ENCODE assay signal across 8 cellular contexts in genomic region chr17:7573324-7574080, GRCh38. TPM values are rescaled to one million over a fixed set of nuclear protein-coding genes. Genes with fewer than 3 reads are reported as not detected.
DNase-seq lines count a peak whose midpoint lies in the region; ATAC-seq and TF ChIP-seq lines count a peak whose summit lies in the region.

No MANE protein-coding gene starts in this region.

- no peak overlapping the region for H2AFZ ChIP-seq in fibroblast of lung (ENCODE audit: low read length)

- H3K27ac ChIP-seq in fibroblast of lung (ENCODE audit: insufficient read depth, low read length): peak overlapping the region; percentile 98
- peak overlapping the region; percentile 96 for H3K27ac ChIP-seq in naive thymus-derived CD4-positive, alpha-beta T cell (ENCODE audit: low read depth, low read length)

- H3K9ac ChIP-seq in fibroblast of lung (ENCODE audit: insufficient read depth, low read length): peak overlapping the region; percentile 100

- H3K9me3 ChIP-seq in fibroblast of lung (ENCODE audit: control insufficient read depth, insufficient read depth, low read depth, low read length): no peaks in the 10 kb centered on the region
- no peaks in the 10 kb centered on the region for H3K9me3 ChIP-seq in naive thymus-derived CD4-positive, alpha-beta T cell (ENCODE audit: control insufficient read depth in 2 of 3, low read length in 3 of 3)

- peaks cover 57% of the 10 kb centered on the region for H3K79me2 ChIP-seq in fibroblast of lung (ENCODE audit: control insufficient read depth, insufficient read depth, low read length)

- CTCF ChIA-PET in naive thymus-derived CD4-positive, alpha-beta T cell (lab: Charles Lee): interaction anchor here (1.0 to 2.2 kb wide), 2 partner anchors 13 to 14 kb away, joined by 6 to 11 read pairs; partner anchors contain the start of gene SENP3

- H3K27me3 Mint-ChIP-seq in activated T-helper 1 cell treated with anti-CD3 and anti-CD28 coated beads, Interleukin-12 subunit alpha, Interleukin-12 subunit beta, Interleukin-2, Interleukin-4 antibody, amounts not matched to agents 30 ng/mL and 10 ng/mL and 1 ng/mL, durations not matched to agents 14 hours and 24 hours and 36 hours (ENCODE audit: insufficient read depth): peaks cover 2% of the 10 kb centered on the region
- H3K27me3 Mint-ChIP-seq in naive thymus-derived CD4-positive, alpha-beta T cell: peaks cover 0 to 5% (median 0%) of the 10 kb centered on the region in 5 donors

- no peak for TF ChIP-seq CTCF in fibroblast of lung (conservative IDR thresholded peaks at IDR 0.05 in 1 of 2, IDR thresholded peaks at IDR 0.05 in 1 of 2; ENCODE audit: low read depth in 1 of 2, low read length in 2 of 2)

- peak overlapping the region; percentile 100 for H3K27ac Mint-ChIP-seq in activated T-helper 1 cell treated with anti-CD3 and anti-CD28 coated beads, Interleukin-12 subunit alpha, Interleukin-12 subunit beta, Interleukin-2, Interleukin-4 antibody, amounts not matched to agents 30 ng/mL and 10 ng/mL and 1 ng/mL, durations not matched to agents 14 hours and 24 hours and 36 hours
- peak overlapping the region; percentile 94 to 99 (median 98) for H3K27ac Mint-ChIP-seq in naive thymus-derived CD4-positive, alpha-beta T cell

- H3K36me3 Mint-ChIP-seq in activated T-helper 1 cell treated with anti-CD3 and anti-CD28 coated beads, Interleukin-12 subunit alpha, Interleukin-12 subunit beta, Interleukin-2, Interleukin-4 antibody, amounts not matched to agents 30 ng/mL and 10 ng/mL and 1 ng/mL, durations not matched to agents 14 hours and 24 hours and 36 hours (ENCODE audit: low read depth): peaks cover 75% of the 10 kb centered on the region
- H3K36me3 Mint-ChIP-seq in naive thymus-derived CD4-positive, alpha-beta T cell: peaks cover 4 to 59% (median 35%) of the 10 kb centered on the region in 5 donors

- H3K9me3 Mint-ChIP-seq in activated T-helper 1 cell treated with anti-CD3 and anti-CD28 coated beads, Interleukin-12 subunit alpha, Interleukin-12 subunit beta, Interleukin-2, Interleukin-4 antibody, amounts not matched to agents 30 ng/mL and 10 ng/mL and 1 ng/mL, durations not matched to agents 14 hours and 24 hours and 36 hours: no peaks in the 10 kb centered on the region
- H3K9me3 Mint-ChIP-seq in naive thymus-derived CD4-positive, alpha-beta T cell: peaks cover 0 to 8% (median 0%) of the 10 kb centered on the region in 11 donors

- H3K4me1 Mint-ChIP-seq in activated T-helper 1 cell treated with anti-CD3 and anti-CD28 coated beads, Interleukin-12 subunit alpha, Interleukin-12 subunit beta, Interleukin-2, Interleukin-4 antibody, amounts not matched to agents 30 ng/mL and 10 ng/mL and 1 ng/mL, durations not matched to agents 14 hours and 24 hours and 36 hours (ENCODE audit: low read depth): peaks cover 61% of the 10 kb centered on the region
- peaks cover 9 to 66% (median 53%) of the 10 kb centered on the region in 7 donors for H3K4me1 Mint-ChIP-seq in naive thymus-derived CD4-positive, alpha-beta T cell

- H3K27me3 ChIP-seq in fibroblast of lung (ENCODE audit: control insufficient read depth, insufficient read depth, low read length): no peaks in the 10 kb centered on the region
- H3K27me3 ChIP-seq in naive thymus-derived CD4-positive, alpha-beta T cell (ENCODE audit: control insufficient read depth in 2 of 2, insufficient read depth in 2 of 2, low read length in 2 of 2): no peaks in the 10 kb centered on the region

- H3K4me3 Mint-ChIP-seq in activated T-helper 1 cell treated with anti-CD3 and anti-CD28 coated beads, Interleukin-12 subunit alpha, Interleukin-12 subunit beta, Interleukin-2, Interleukin-4 antibody, amounts not matched to agents 30 ng/mL and 10 ng/mL and 1 ng/mL, durations not matched to agents 14 hours and 24 hours and 36 hours: peak overlapping the region; percentile 94
- peak overlapping the region; percentile 90 to 100 (median 98) for H3K4me3 Mint-ChIP-seq in naive thymus-derived CD4-positive, alpha-beta T cell

- peak; percentile 60 for ATAC-seq in naive thymus-derived CD4-positive, alpha-beta T cell
- ATAC-seq in HG03108 (IDR thresholded peaks at IDR 0.05; ENCODE audit: unreplicated experiment): no peak

- intact Hi-C loops in activated T-helper 1 cell treated with anti-CD3 and anti-CD28 coated beads, Interleukin-12 subunit alpha, Interleukin-12 subunit beta, Interleukin-2, Interleukin-4 antibody, amounts not matched to agents 30 ng/mL and 10 ng/mL and 1 ng/mL, durations not matched to agents 14 hours and 24 hours and 36 hours (cut with micrococcal nuclease): loop anchor here (2.0 to 5.0 kb wide), 4 partner anchors 119 to 674 kb away; partner anchors contain the start of genes CTC1, GABARAP, KDM6B and PFAS
- intact Hi-C loops in naive thymus-derived CD4-positive, alpha-beta T cell (cut with micrococcal nuclease): loop anchor here (1.0 to 10.0 kb wide), 18 partner anchors 10 to 581 kb away; partner anchors contain the start of genes ELP5 (in 2 of the 2), PER1 (in 2 of the 2), ATP1B2 (in 1 of the 2) and BCL6B (in 1 of the 2)

- peak overlapping the region; percentile 96 to 99 (median 98) for H3K4me3 ChIP-seq in fibroblast of lung (replicated peaks in 1 of 4; ENCODE audit: control extremely low read depth in 1 of 4, insufficient read depth in 1 of 4, low read depth in 3 of 4, low read length in 4 of 4)
- peak overlapping the region; percentile 91 for H3K4me3 ChIP-seq in naive thymus-derived CD4-positive, alpha-beta T cell (ENCODE audit: low read length)

- H3K4me1 ChIP-seq in fibroblast of lung (ENCODE audit: control insufficient read depth, extremely low read depth, insufficient read depth, low read length): peaks cover 25% of the 10 kb centered on the region
- peaks cover 21 to 31% of the 10 kb centered on the region in 2 donors for H3K4me1 ChIP-seq in naive thymus-derived CD4-positive, alpha-beta T cell (ENCODE audit: control insufficient read depth in 2 of 2, insufficient read depth in 2 of 2, low read length in 2 of 2)

- H3K36me3 ChIP-seq in fibroblast of lung (ENCODE audit: control insufficient read depth, insufficient read depth, low read length): peaks cover 45% of the 10 kb centered on the region
- H3K36me3 ChIP-seq in naive thymus-derived CD4-positive, alpha-beta T cell (ENCODE audit: control insufficient read depth in 2 of 3, insufficient read depth in 3 of 3, low read length in 3 of 3): peaks cover 37 to 78% (median 45%) of the 10 kb centered on the region in 3 experiments

- H3K4me2 ChIP-seq in fibroblast of lung (ENCODE audit: extremely low read depth, insufficient read depth, low read length): peak overlapping the region; percentile 100

- H4K20me1 ChIP-seq in fibroblast of lung (ENCODE audit: control insufficient read depth, extremely low read depth, insufficient read depth, low read length): peaks cover 14% of the 10 kb centered on the region

- peak; percentile 81 for DNase-seq in GM04504 (ENCODE audit: low read depth)
- peak; percentile 80 for DNase-seq in HuH-7 (ENCODE audit: low spot score)
- DNase-seq in RPMI7951 (ENCODE audit: low read depth): peak; percentile 85
- DNase-seq in activated T-helper 1 cell treated with anti-CD3 and anti-CD28 coated beads, Interleukin-12 subunit alpha, Interleukin-12 subunit beta, Interleukin-2, Interleukin-4 antibody, amounts not matched to agents 30 ng/mL and 10 ng/mL and 1 ng/mL, durations not matched to agents 14 hours and 24 hours and 36 hours (ENCODE audit: low spot score): peak; percentile 86
- peak; percentile 88 to 96 for DNase-seq in fibroblast of lung (ENCODE audit: low read depth in 2 of 2)
- peak; percentile 80 to 92 (median 89) for DNase-seq in naive thymus-derived CD4-positive, alpha-beta T cell
- DNase-seq in stimulated activated CD8-positive, alpha-beta memory T cell treated with anti-CD3 and anti-CD28 coated beads, Interleukin-7, amount 100 ng/mL, for 48 hours (ENCODE audit: extremely low read depth in 1 of 2, low read depth in 1 of 2): peak; percentile 80 to 84

- POLR2A ChIA-PET in naive thymus-derived CD4-positive, alpha-beta T cell (lab: Charles Lee): interaction anchor here (0.6 to 8.2 kb wide), 23 partner anchors 10 to 803 kb away, joined by 3 to 108 read pairs (median 4); partner anchors contain the start of genes ACAP1, ATP1B2, CNTROB and CTDNEP1

RNA-seq across cellular contexts. Expression of gene CD68, which starts 5.9 kb away (rescaled TPM):
- 35.3 and 44.1 TPM in 2 replicates for total RNA-seq in RPMI7951 (2014; rRNA removed; shearing (Covaris generic))
- total RNA-seq in activated T-helper 1 cell treated with anti-CD3 and anti-CD28 coated beads, Interleukin-12 subunit alpha, Interleukin-12 subunit beta, Interleukin-2, Interleukin-4 antibody, amounts not matched to agents 30 ng/mL and 10 ng/mL and 1 ng/mL, durations not matched to agents 14 hours and 24 hours and 36 hours: 2.4 and 3.3 TPM in 2 replicates
- 16.2 and 29.4 TPM in 2 replicates for total RNA-seq in fibroblast of lung
- 90.4 and 250 TPM in 2 replicates for polyA plus RNA-seq in fibroblast of lung
- 82.0 and 162 TPM in 2 replicates for polyA plus RNA-seq in fibroblast of lung (2012)
- 178 and 296 TPM in 2 replicates for polyA minus RNA-seq in fibroblast of lung (ENCODE audit: low replicate concordance)
- 100 to 1,000 TPM in 1 of 5 experiments, 10 to 100 TPM in 2, 1 to 10 TPM in 2; 6.8 to 176 (median 18.8) TPM for total RNA-seq in naive thymus-derived CD4-positive, alpha-beta T cell
- polyA plus RNA-seq in naive thymus-derived CD4-positive, alpha-beta T cell: under 1 TPM; 0.12 to 0.21 TPM

RNA-seq across cellular contexts. Expression of gene MPDU1, which starts 10.2 kb away (rescaled TPM):
- total RNA-seq in RPMI7951 (2014; rRNA removed; shearing (Covaris generic)): 166 and 211 TPM in 2 replicates
- 108 and 111 TPM in 2 replicates for total RNA-seq in activated T-helper 1 cell treated with anti-CD3 and anti-CD28 coated beads, Interleukin-12 subunit alpha, Interleukin-12 subunit beta, Interleukin-2, Interleukin-4 antibody, amounts not matched to agents 30 ng/mL and 10 ng/mL and 1 ng/mL, durations not matched to agents 14 hours and 24 hours and 36 hours
- total RNA-seq in fibroblast of lung: 29.5 and 51.9 TPM in 2 replicates
- polyA plus RNA-seq in fibroblast of lung: 107 and 172 TPM in 2 replicates
- 69.8 and 100 TPM in 2 replicates for polyA plus RNA-seq in fibroblast of lung (2012)
- 214 and 261 TPM in 2 replicates for polyA minus RNA-seq in fibroblast of lung (ENCODE audit: low replicate concordance)
- total RNA-seq in naive thymus-derived CD4-positive, alpha-beta T cell: 10 to 100 TPM; 25.4 to 79.8 (median 31.4) TPM
- 10 to 100 TPM; 39.1 to 52.3 TPM for polyA plus RNA-seq in naive thymus-derived CD4-positive, alpha-beta T cell

RNA-seq across cellular contexts. Expression of gene SENP3, which starts 11.8 kb away (rescaled TPM):
- total RNA-seq in RPMI7951 (2014; rRNA removed; shearing (Covaris generic)): 53.5 and 59.0 TPM in 2 replicates
- 102 and 104 TPM in 2 replicates for total RNA-seq in activated T-helper 1 cell treated with anti-CD3 and anti-CD28 coated beads, Interleukin-12 subunit alpha, Interleukin-12 subunit beta, Interleukin-2, Interleukin-4 antibody, amounts not matched to agents 30 ng/mL and 10 ng/mL and 1 ng/mL, durations not matched to agents 14 hours and 24 hours and 36 hours
- total RNA-seq in fibroblast of lung: 65.5 and 66.2 TPM in 2 replicates
- polyA plus RNA-seq in fibroblast of lung: 67.6 and 118 TPM in 2 replicates
- 35.6 and 48.8 TPM in 2 replicates for polyA plus RNA-seq in fibroblast of lung (2012)
- polyA minus RNA-seq in fibroblast of lung (ENCODE audit: low replicate concordance): 76.0 and 122 TPM in 2 replicates
- total RNA-seq in naive thymus-derived CD4-positive, alpha-beta T cell: 10 to 100 TPM; 35.0 to 43.8 (median 40.8) TPM
- polyA plus RNA-seq in naive thymus-derived CD4-positive, alpha-beta T cell: 10 to 100 TPM; 13.2 to 20.6 TPM

RNA-seq across cellular contexts. Expression of gene TNFSF13, which starts 15.0 kb away (rescaled TPM):
- 0.10 and 0.60 TPM in 2 replicates for total RNA-seq in RPMI7951 (2014; rRNA removed; shearing (Covaris generic))
- total RNA-seq in activated T-helper 1 cell treated with anti-CD3 and anti-CD28 coated beads, Interleukin-12 subunit alpha, Interleukin-12 subunit beta, Interleukin-2, Interleukin-4 antibody, amounts not matched to agents 30 ng/mL and 10 ng/mL and 1 ng/mL, durations not matched to agents 14 hours and 24 hours and 36 hours: 2.2 and 3.3 TPM in 2 replicates
- total RNA-seq in fibroblast of lung: 1.5 and 2.0 TPM in 2 replicates
- 2.5 and 2.8 TPM in 2 replicates for polyA plus RNA-seq in fibroblast of lung
- polyA plus RNA-seq in fibroblast of lung (2012): 2.7 and 3.6 TPM in 2 replicates
- 1.3 and 7.3 TPM in 2 replicates for polyA minus RNA-seq in fibroblast of lung (ENCODE audit: low replicate concordance)
- 10 to 100 TPM in 1 of 5 experiments, 1 to 10 TPM in 4; 2.0 to 45.6 (median 4.4) TPM for total RNA-seq in naive thymus-derived CD4-positive, alpha-beta T cell
- polyA plus RNA-seq in naive thymus-derived CD4-positive, alpha-beta T cell: 1 to 10 TPM; 1.1 to 1.5 TPM

RNA-seq across cellular contexts. Expression of gene SOX15, which starts 16.4 kb away (rescaled TPM):
- not detected in 2 replicates for total RNA-seq in RPMI7951 (2014; rRNA removed; shearing (Covaris generic))
- 0.20 and 0.78 TPM in 2 replicates for total RNA-seq in activated T-helper 1 cell treated with anti-CD3 and anti-CD28 coated beads, Interleukin-12 subunit alpha, Interleukin-12 subunit beta, Interleukin-2, Interleukin-4 antibody, amounts not matched to agents 30 ng/mL and 10 ng/mL and 1 ng/mL, durations not matched to agents 14 hours and 24 hours and 36 hours
- total RNA-seq in fibroblast of lung: under 0.01 and 0.50 TPM in 2 replicates
- 0.36 and 0.78 TPM in 2 replicates for polyA plus RNA-seq in fibroblast of lung
- 0.64 and 3.4 TPM in 2 replicates for polyA plus RNA-seq in fibroblast of lung (2012)
- 2.5 TPM in 1 of 2 replicates, not detected in the other for polyA minus RNA-seq in fibroblast of lung (ENCODE audit: low replicate concordance)
- total RNA-seq in naive thymus-derived CD4-positive, alpha-beta T cell: 1 to 10 TPM in 2 of 5 experiments, under 1 TPM in 3; 0.44 to 1.6 (median 0.56) TPM
- not detected for polyA plus RNA-seq in naive thymus-derived CD4-positive, alpha-beta T cell
